In genomic region chr16:629289-630023, GRCh38 we compare ENCODE assay signal across 11 cellular contexts. TPM values are rescaled to one million over a fixed set of nuclear protein-coding genes. Genes with fewer than 3 reads are reported as not detected.
A peak's percentile ranks its signal among the peaks of the same experiment; 100 is the strongest.
DNase-seq lines count a peak whose midpoint lies in the region; TF ChIP-seq lines count a peak whose summit lies in the region.
"Had no signal": no experiment of that assay in that cellular context is flagged by ENCODE, and none has a peak within 500 bp of the region (broad histone marks: within the 10 kb centered on the region; RNA-seq: fewer than 3 reads in every experiment).

No MANE protein-coding gene starts in this region.

- H3K4me3 ChIP-seq in HUES48 (ENCODE audit: low read depth, low read length), result no peak overlapping the region
- no peak overlapping the region for H3K4me3 ChIP-seq in endodermal cell (ENCODE audit: low read length)
- no peak overlapping the region for H3K4me3 ChIP-seq in GM23248

- no peak overlapping the region for H2AFZ ChIP-seq in GM23248

- DNase-seq in endodermal cell, result no peak
- DNase-seq in osteocyte (ENCODE audit: extremely low spot score, unreplicated experiment), result no peak
- DNase-seq in ACHN, result no peak
- no peak for DNase-seq in GM23248
- no peak for DNase-seq in activated CD4-positive, alpha-beta T cell treated with anti-CD3 and anti-CD28 coated beads, Interleukin-2, amount 10 ng/mL, durations not matched to agents 7 days and 5 days
- DNase-seq: activated CD8-positive, alpha-beta memory T cell treated with anti-CD3 and anti-CD28 coated beads, Interleukin-2, amount 50 U/mL, for 48 hours; CD4-positive, CD25-positive, alpha-beta regulatory T cell; NCI-H510A had no signal

- peaks cover 22% of the 10 kb centered on the region for H3K4me1 ChIP-seq in HUES48 (ENCODE audit: control insufficient read depth, insufficient read depth, low read length)
- peaks cover 9% of the 10 kb centered on the region for H3K4me1 ChIP-seq in endodermal cell (ENCODE audit: control insufficient read depth, insufficient read depth, low read length)
- H3K4me1 ChIP-seq in GM23248 (ENCODE audit: insufficient read depth), result peaks cover 15% of the 10 kb centered on the region

- peak overlapping the region; percentile 83 for H3K27ac ChIP-seq in HUES48 (ENCODE audit: low read depth, low read length)
- peak overlapping the region; percentile 95 for H3K27ac ChIP-seq in endodermal cell (ENCODE audit: low read depth, low read length)
- no peak overlapping the region for H3K27ac ChIP-seq in GM23248
- H3K27ac ChIP-seq: KMS-11 had no signal

- H3K36me3 ChIP-seq in HUES48 (ENCODE audit: control insufficient read depth, insufficient read depth, low read length) (peaks cover 28% of the 10 kb centered on the region), endodermal cell (ENCODE audit: control insufficient read depth, insufficient read depth, low read length) (no peaks in the 10 kb centered on the region), GM23248 (ENCODE audit: low read depth) (no peaks in the 10 kb centered on the region)

- H3K4me2 ChIP-seq in GM23248 (ENCODE audit: unreplicated experiment), result no peak overlapping the region
- H3K4me2 ChIP-seq: KMS-11 had no signal

- POLR2A ChIA-PET in activated CD4-positive, alpha-beta T cell treated with anti-CD3 and anti-CD28 coated beads, Interleukin-2, amount 10 ng/mL, durations not matched to agents 7 days and 5 days (lab: Charles Lee), result no interaction called here

- no peaks in the 10 kb centered on the region for H3K9me3 Mint-ChIP-seq in endodermal cell
- no peaks in the 10 kb centered on the region for H3K9me3 Mint-ChIP-seq in osteocyte (ENCODE audit: unreplicated experiment)
- H3K9me3 Mint-ChIP-seq in activated CD4-positive, alpha-beta T cell treated with anti-CD3 and anti-CD28 coated beads, Interleukin-2, amount 10 ng/mL, durations not matched to agents 7 days and 5 days, result no peaks in the 10 kb centered on the region
- H3K9me3 Mint-ChIP-seq: CD4-positive, CD25-positive, alpha-beta regulatory T cell had no signal

- H3K9me3 ChIP-seq in HUES48 (ENCODE audit: control insufficient read depth, insufficient read depth, low read length) (no peaks in the 10 kb centered on the region), endodermal cell (ENCODE audit: control insufficient read depth, low read length) (no peaks in the 10 kb centered on the region), GM23248 (ENCODE audit: low read depth) (no peaks in the 10 kb centered on the region)

- 0 out of 2 replicates have a peak, but pooled peaks cover 4% of the 10 kb centered on the region for H3F3A ChIP-seq in GM23248 (ENCODE audit: insufficient read depth)

- H3K4me3 Mint-ChIP-seq in endodermal cell (no peak overlapping the region), osteocyte (ENCODE audit: unreplicated experiment) (no peak overlapping the region)
- H3K4me3 Mint-ChIP-seq in activated CD4-positive, alpha-beta T cell treated with anti-CD3 and anti-CD28 coated beads, Interleukin-2, amount 10 ng/mL, durations not matched to agents 7 days and 5 days, result no peak overlapping the region

- no peak overlapping the region for H3K27ac Mint-ChIP-seq in endodermal cell
- H3K27ac Mint-ChIP-seq in osteocyte (ENCODE audit: unreplicated experiment), result peak overlapping the region; percentile 23
- no peak overlapping the region for H3K27ac Mint-ChIP-seq in activated CD4-positive, alpha-beta T cell treated with anti-CD3 and anti-CD28 coated beads, Interleukin-2, amount 10 ng/mL, durations not matched to agents 7 days and 5 days
- H3K27ac Mint-ChIP-seq: CD4-positive, CD25-positive, alpha-beta regulatory T cell had no signal

- H3K9ac ChIP-seq in HUES48 (ENCODE audit: low read depth, low read length), result no peak overlapping the region
- H3K9ac ChIP-seq in endodermal cell (ENCODE audit: extremely low read depth, low read length, poor library complexity, severe bottlenecking), result no peak overlapping the region
- no peak overlapping the region for H3K9ac ChIP-seq in GM23248
- H3K9ac ChIP-seq: KMS-11 had no signal

- H4K20me1 ChIP-seq in GM23248 (ENCODE audit: insufficient read depth), result no peaks in the 10 kb centered on the region

- CTCF ChIA-PET in activated CD4-positive, alpha-beta T cell treated with anti-CD3 and anti-CD28 coated beads, Interleukin-2, amount 10 ng/mL, durations not matched to agents 7 days and 5 days (lab: Charles Lee), result interaction anchor here (0.5 kb wide), 1 partner anchor 13 kb away, joined by 3 read pairs; no protein-coding TSS in a partner anchor

- peaks cover 10% of the 10 kb centered on the region for H3K36me3 Mint-ChIP-seq in endodermal cell (ENCODE audit: low read depth)
- H3K36me3 Mint-ChIP-seq in osteocyte (ENCODE audit: unreplicated experiment), result peaks cover 4% of the 10 kb centered on the region
- no peaks in the 10 kb centered on the region for H3K36me3 Mint-ChIP-seq in activated CD4-positive, alpha-beta T cell treated with anti-CD3 and anti-CD28 coated beads, Interleukin-2, amount 10 ng/mL, durations not matched to agents 7 days and 5 days (ENCODE audit: low read depth)

- 60 to 83% methylated on average over 27 to 29 of the region's 29 CpGs for WGBS in endodermal cell (ENCODE audit: insufficient coverage in 1 of 2, insufficient read length in 1 of 2), 2 experiments
- 73 to 74% methylated on average over 27 to 29 of the region's 29 CpGs for WGBS in GM23248 (ENCODE audit: low coverage in 1 of 2, low lambda C conversion rate in 2 of 2, missing lambda C conversion rate in 2 of 2), 2 experiments

- in situ Hi-C loops in ACHN (cut with HindIII; ENCODE audit: low pct_ligation_motif_present, low pct_unique_long_range_greater_than_20kb, low sequenced_read_pairs), result no loop called here
- in situ Hi-C loops in GM23248 (cut with MboI), result no loop called here

- 0 out of 2 replicates have a peak, but pooled peaks cover under 1% of the 10 kb centered on the region for H3K79me2 ChIP-seq in GM23248 (ENCODE audit: insufficient read depth)

- H3K4me1 Mint-ChIP-seq in endodermal cell (no peaks in the 10 kb centered on the region), osteocyte (ENCODE audit: unreplicated experiment) (peaks cover 37% of the 10 kb centered on the region)
- H3K4me1 Mint-ChIP-seq in activated CD4-positive, alpha-beta T cell treated with anti-CD3 and anti-CD28 coated beads, Interleukin-2, amount 10 ng/mL, durations not matched to agents 7 days and 5 days, result no peaks in the 10 kb centered on the region
- H3K4me1 Mint-ChIP-seq: CD4-positive, CD25-positive, alpha-beta regulatory T cell had no signal

- TF ChIP-seq CTCF in endodermal cell (conservative IDR thresholded peaks at IDR 0.05) (no peak), osteocyte (IDR thresholded peaks at IDR 0.05) (no peak)

- H3K27me3 ChIP-seq in HUES48 (ENCODE audit: control insufficient read depth, insufficient read depth, low read length), result no peaks in the 10 kb centered on the region
- no peaks in the 10 kb centered on the region for H3K27me3 ChIP-seq in endodermal cell (ENCODE audit: control insufficient read depth, insufficient read depth, low read length, poor library complexity, severe bottlenecking)
- H3K27me3 ChIP-seq in GM23248 (replicated peaks; ENCODE audit: insufficient read depth), result no peaks in the 10 kb centered on the region

- H3K9me2 ChIP-seq in GM23248 (ENCODE audit: insufficient read depth), result no peaks in the 10 kb centered on the region

- H3K27me3 Mint-ChIP-seq in endodermal cell (ENCODE audit: insufficient read depth) (no peaks in the 10 kb centered on the region), osteocyte (ENCODE audit: unreplicated experiment) (no peaks in the 10 kb centered on the region)
- H3K27me3 Mint-ChIP-seq in activated CD4-positive, alpha-beta T cell treated with anti-CD3 and anti-CD28 coated beads, Interleukin-2, amount 10 ng/mL, durations not matched to agents 7 days and 5 days, result no peaks in the 10 kb centered on the region
- H3K27me3 Mint-ChIP-seq: CD4-positive, CD25-positive, alpha-beta regulatory T cell had no signal

RNA-seq across cellular contexts. Expression of gene WFIKKN1, which starts 1.3 kb away (rescaled TPM):
- 10 to 100 TPM in 1 of 2 donors, 1 to 10 TPM in 1; 7.7 to 11.6 TPM for total RNA-seq in endodermal cell
- 17.0 TPM for polyA plus RNA-seq in endodermal cell (2013, experiment 1 of 2)
- 15.2 TPM for polyA plus RNA-seq in endodermal cell (2013, experiment 2 of 2)
- 0.47 and 0.56 TPM in 2 replicates for total RNA-seq in osteocyte
- not detected in 2 replicates for total RNA-seq in GM23248 (2014; rRNA removed; shearing (Covaris generic))
- polyA plus RNA-seq in GM23248 (2016; fragmentation: Nextera tagmentation; extraction: Ambion mirVana), result not detected in 2 replicates
- 1 to 10 TPM; 1.8 to 2.7 TPM for total RNA-seq in activated CD4-positive, alpha-beta T cell treated with anti-CD3 and anti-CD28 coated beads, Interleukin-2, amount 10 ng/mL, durations not matched to agents 7 days and 5 days
- total RNA-seq: bronchial epithelial cell had no signal
- polyA plus RNA-seq: CD4-positive, CD25-positive, alpha-beta regulatory T cell had no signal

RNA-seq across cellular contexts. Expression of gene METTL26, which starts 6.6 kb away (rescaled TPM):
- 10 to 100 TPM; 72.1 to 79.8 TPM for total RNA-seq in endodermal cell
- polyA plus RNA-seq in endodermal cell (2013, experiment 1 of 2), result 85.0 TPM
- 78.2 TPM for polyA plus RNA-seq in endodermal cell (2013, experiment 2 of 2)
- total RNA-seq in osteocyte, result 58.2 and 69.8 TPM in 2 replicates
- total RNA-seq in GM23248 (2014; rRNA removed; shearing (Covaris generic)), result 150 and 218 TPM in 2 replicates
- polyA plus RNA-seq in GM23248 (2016; fragmentation: Nextera tagmentation; extraction: Ambion mirVana), result 151 and 155 TPM in 2 replicates
- total RNA-seq in activated CD4-positive, alpha-beta T cell treated with anti-CD3 and anti-CD28 coated beads, Interleukin-2, amount 10 ng/mL, durations not matched to agents 7 days and 5 days, result 10 to 100 TPM; 63.7 to 78.0 TPM

RNA-seq across cellular contexts. Expression of gene MCRIP2, which starts 12.2 kb away (rescaled TPM):
- 10 to 100 TPM; 22.8 to 34.2 TPM for total RNA-seq in endodermal cell
- polyA plus RNA-seq in endodermal cell (2013, experiment 1 of 2), result 12.5 TPM
- 12.0 TPM for polyA plus RNA-seq in endodermal cell (2013, experiment 2 of 2)
- total RNA-seq in osteocyte, result 11.3 and 14.8 TPM in 2 replicates
- 29.3 and 30.4 TPM in 2 replicates for total RNA-seq in GM23248 (2014; rRNA removed; shearing (Covaris generic))
- 22.4 and 22.6 TPM in 2 replicates for polyA plus RNA-seq in GM23248 (2016; fragmentation: Nextera tagmentation; extraction: Ambion mirVana)
- total RNA-seq in activated CD4-positive, alpha-beta T cell treated with anti-CD3 and anti-CD28 coated beads, Interleukin-2, amount 10 ng/mL, durations not matched to agents 7 days and 5 days, result 10 to 100 TPM; 17.3 to 20.2 TPM

RNA-seq across cellular contexts. Expression of gene WDR90, which starts 19.7 kb away (rescaled TPM):
- total RNA-seq in endodermal cell, result 100 to 1,000 TPM; 112 to 120 TPM
- 50.5 TPM for polyA plus RNA-seq in endodermal cell (2013, experiment 1 of 2)
- 49.8 TPM for polyA plus RNA-seq in endodermal cell (2013, experiment 2 of 2)
- 28.2 and 38.9 TPM in 2 replicates for total RNA-seq in osteocyte
- 16.5 and 24.7 TPM in 2 replicates for total RNA-seq in GM23248 (2014; rRNA removed; shearing (Covaris generic))
- polyA plus RNA-seq in GM23248 (2016; fragmentation: Nextera tagmentation; extraction: Ambion mirVana), result 4.7 and 8.2 TPM in 2 replicates
- total RNA-seq in activated CD4-positive, alpha-beta T cell treated with anti-CD3 and anti-CD28 coated beads, Interleukin-2, amount 10 ng/mL, durations not matched to agents 7 days and 5 days, result 10 to 100 TPM; 54.9 to 81.6 TPM

RNA-seq across cellular contexts. Expression of gene RHOT2, which starts 38.5 kb away (rescaled TPM):
- 100 to 1,000 TPM; 180 to 193 TPM for total RNA-seq in endodermal cell
- polyA plus RNA-seq in endodermal cell (2013, experiment 1 of 2), result 121 TPM
- polyA plus RNA-seq in endodermal cell (2013, experiment 2 of 2), result 103 TPM
- 125 and 126 TPM in 2 replicates for total RNA-seq in osteocyte
- 44.9 and 65.9 TPM in 2 replicates for total RNA-seq in GM23248 (2014; rRNA removed; shearing (Covaris generic))
- polyA plus RNA-seq in GM23248 (2016; fragmentation: Nextera tagmentation; extraction: Ambion mirVana), result 65.1 and 70.0 TPM in 2 replicates
- total RNA-seq in activated CD4-positive, alpha-beta T cell treated with anti-CD3 and anti-CD28 coated beads, Interleukin-2, amount 10 ng/mL, durations not matched to agents 7 days and 5 days, result 100 to 1,000 TPM; 128 to 150 TPM
